Comparison of ENCODE assay signal across 11 cellular contexts in the genomic region with DNA sequence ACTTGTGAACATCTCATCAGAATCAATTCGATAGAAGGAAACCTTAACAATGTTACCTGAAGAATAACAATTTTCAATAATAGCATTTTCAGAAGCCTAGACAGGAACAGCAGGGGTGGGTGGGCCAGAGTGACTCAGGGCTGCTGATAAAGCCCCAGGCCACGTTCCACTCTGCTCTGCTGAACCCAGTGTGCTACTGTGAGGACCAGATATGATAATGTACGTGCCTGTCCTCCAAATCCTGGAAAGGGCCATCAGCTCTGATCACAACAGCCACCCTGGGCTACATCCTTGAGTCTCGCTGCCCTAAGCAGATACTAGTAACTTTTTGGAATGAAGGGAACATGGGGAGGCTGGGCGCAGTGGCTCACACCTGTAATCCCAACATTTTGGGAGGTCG.
DNase-seq lines count a peak whose midpoint lies in the region; ATAC-seq and TF ChIP-seq lines count a peak whose summit lies in the region.
"Had no signal": no experiment of that assay in that cellular context is flagged by ENCODE, and none has a peak within 500 bp of the region (broad histone marks: within the 10 kb centered on the region; RNA-seq: fewer than 3 reads in every experiment).

No MANE protein-coding gene starts in this region.

- in situ Hi-C loops in IMR-90 (cut with MboI; ENCODE audit: low sequenced_read_pairs): no loop called here

- peaks cover 8% of the 10 kb centered on the region for H3K36me3 ChIP-seq in IMR-90 (ENCODE audit: control insufficient read depth, insufficient read depth, low read length)
- H3K36me3 ChIP-seq in gastroesophageal sphincter: peaks cover 0 to 23% of the 10 kb centered on the region in 2 donors
- peaks cover 0 to 3% of the 10 kb centered on the region in 2 donors for H3K36me3 ChIP-seq in aorta (ENCODE audit: control insufficient read depth in 1 of 2, insufficient read depth in 2 of 2, low read length in 1 of 2)

- H2BK15ac ChIP-seq in IMR-90 (ENCODE audit: low read depth, low read length): no peak overlapping the region; the same call in 2 of the 3 replicates

- H4K91ac ChIP-seq in IMR-90 (ENCODE audit: insufficient read depth, low read depth, low read length): peak overlapping the region; percentile 23

- H3K4ac ChIP-seq in IMR-90 (ENCODE audit: low read depth, low read length): peak overlapping the region; percentile 43; the same call in 1 of the 2 replicates

- CTCF ChIA-PET in IMR-90 (lab: Yijun Ruan, JAX): no interaction called here
- CTCF ChIA-PET in activated CD8-positive, alpha-beta T cell treated with anti-CD3 and anti-CD28 coated beads for 36 hours (lab: Charles Lee): interaction anchor here (1.1 to 1.7 kb wide), 4 partner anchors 20 to 119 kb away, joined by 3 to 15 read pairs (median 4); partner anchors contain the start of gene RAPGEF1

- POLR2A ChIA-PET in IMR-90 (lab: Charles Lee; ENCODE audit: unreplicated experiment): no interaction called here
- POLR2A ChIA-PET in activated CD8-positive, alpha-beta T cell treated with anti-CD3 and anti-CD28 coated beads for 36 hours (lab: Charles Lee): interaction anchor here (1.0 to 3.0 kb wide), 2 partner anchors 9 to 92 kb away, joined by 4 to 15 read pairs; no protein-coding TSS in a partner anchor

- TF ChIP-seq POLR2A in IMR-90 (IDR thresholded peaks at IDR 0.05; ENCODE audit: low read depth, low read length) (no peak), gastroesophageal sphincter (IDR thresholded peaks at IDR 0.05) (no peak)

- H2AK5ac ChIP-seq in IMR-90 (ENCODE audit: low read depth, low read length): peak overlapping the region; percentile 79

- no CpG with 5 or more reads among the region's 6 CpGs for WGBS in IMR-90 (ENCODE audit: extremely low coverage in 2 of 2, insufficient read length in 1 of 2), 2 experiments
- WGBS in gastroesophageal sphincter (ENCODE audit: low coverage in 1 of 2), 2 donors: 71 to 89% methylated on average over 2 to 5 of the region's 6 CpGs
- WGBS in aorta, 2 donors: 87% methylated on average over 6 of the region's 6 CpGs

- H4K20me1 ChIP-seq in IMR-90 (ENCODE audit: insufficient read depth, low read length): no peaks in the 10 kb centered on the region

- no peak overlapping the region for H3K18ac ChIP-seq in IMR-90 (ENCODE audit: low read depth, low read length)

- no peaks in the 10 kb centered on the region for H3K9me3 Mint-ChIP-seq in activated CD8-positive, alpha-beta T cell treated with anti-CD3 and anti-CD28 coated beads for 36 hours
- no peaks in the 10 kb centered on the region for H3K9me3 Mint-ChIP-seq in stimulated activated effector memory CD8-positive, alpha-beta T cell treated with anti-CD3 and anti-CD28 coated beads, Interleukin-12 subunit alpha, Interleukin-12 subunit beta, amount 100 ng/mL, for 72 hours

- peak overlapping the region; percentile 88 for H3K27ac Mint-ChIP-seq in activated CD8-positive, alpha-beta T cell treated with anti-CD3 and anti-CD28 coated beads for 36 hours
- peak overlapping the region; percentile 80 for H3K27ac Mint-ChIP-seq in stimulated activated effector memory CD8-positive, alpha-beta T cell treated with anti-CD3 and anti-CD28 coated beads, Interleukin-12 subunit alpha, Interleukin-12 subunit beta, amount 100 ng/mL, for 72 hours

- H3K9me3 ChIP-seq in IMR-90 (ENCODE audit: control insufficient read depth, insufficient read depth, low read length) (no peaks in the 10 kb centered on the region), gastroesophageal sphincter (no peaks in the 10 kb centered on the region), aorta (ENCODE audit: control insufficient read depth, low read length) (no peaks in the 10 kb centered on the region)

- no peaks in the 10 kb centered on the region for H3K27me3 Mint-ChIP-seq in activated CD8-positive, alpha-beta T cell treated with anti-CD3 and anti-CD28 coated beads for 36 hours

- H3K4me3 Mint-ChIP-seq in activated CD8-positive, alpha-beta T cell treated with anti-CD3 and anti-CD28 coated beads for 36 hours: no peak overlapping the region
- no peak overlapping the region for H3K4me3 Mint-ChIP-seq in stimulated activated effector memory CD8-positive, alpha-beta T cell treated with anti-CD3 and anti-CD28 coated beads, Interleukin-12 subunit alpha, Interleukin-12 subunit beta, amount 100 ng/mL, for 72 hours

- no peak for ATAC-seq in IMR-90 (ENCODE audit: low read depth)
- no peak for ATAC-seq in activated CD8-positive, alpha-beta T cell treated with anti-CD3 and anti-CD28 coated beads for 36 hours
- ATAC-seq in gastroesophageal sphincter: no peak
- no peak for ATAC-seq in stimulated activated effector memory CD8-positive, alpha-beta T cell treated with anti-CD3 and anti-CD28 coated beads, Interleukin-12 subunit alpha, Interleukin-12 subunit beta, amount 100 ng/mL, for 72 hours
- no peak for ATAC-seq in aorta (ENCODE audit: low FRiP score)

- no peaks in the 10 kb centered on the region for H3K27me3 ChIP-seq in IMR-90 (ENCODE audit: control insufficient read depth, insufficient read depth, low read length)
- no peaks in the 10 kb centered on the region for H3K27me3 ChIP-seq in gastroesophageal sphincter
- no peaks in the 10 kb centered on the region for H3K27me3 ChIP-seq in aorta (ENCODE audit: control insufficient read depth in 1 of 2, insufficient read depth in 2 of 2, low read length in 1 of 2)

- TF ChIP-seq CTCF in IMR-90 (conservative IDR thresholded peaks at IDR 0.05; ENCODE audit: low read depth, low read length) (no peak), gastroesophageal sphincter (IDR thresholded peaks at IDR 0.05) (no peak)
- TF ChIP-seq CTCF in activated CD8-positive, alpha-beta T cell treated with anti-CD3 and anti-CD28 coated beads for 36 hours (IDR thresholded peaks at IDR 0.05): no peak

- H3K4me2 ChIP-seq in IMR-90 (ENCODE audit: low read depth, low read length): no peak overlapping the region

- H3K79me1 ChIP-seq in IMR-90 (ENCODE audit: low read depth in 1 of 2, low read length in 2 of 2): peaks cover 5 to 26% of the 10 kb centered on the region in 2 experiments; a peak in 2 of 4 replicates

- TF ChIP-seq RAD21 in IMR-90 (IDR thresholded peaks at IDR 0.05; ENCODE audit: low read length): no peak

- no peak overlapping the region for H2AK9ac ChIP-seq in IMR-90 (replicated peaks; ENCODE audit: low read depth, low read length, poor library complexity)

- intact Hi-C loops in IMR-90 (cut with micrococcal nuclease): no loop called here
- intact Hi-C loops in activated CD8-positive, alpha-beta T cell treated with anti-CD3 and anti-CD28 coated beads for 36 hours (cut with micrococcal nuclease): no loop called here
- intact Hi-C loops in aorta (cut with DNase I): no loop called here

- DNase-seq in IMR-90: no peak
- DNase-seq in activated CD8-positive, alpha-beta T cell treated with anti-CD3 and anti-CD28 coated beads for 36 hours: no peak
- no peak for DNase-seq in stimulated activated effector memory CD8-positive, alpha-beta T cell treated with anti-CD3 and anti-CD28 coated beads, Interleukin-12 subunit alpha, Interleukin-12 subunit beta, amount 100 ng/mL, for 72 hours (ENCODE audit: low spot score in 2 of 2)
- DNase-seq in T1000 (lab: John Stamatoyannopoulos, UW): no peak
- no peak for DNase-seq in aorta
- no peak for DNase-seq in GM19238 (ENCODE audit: insufficient read length, low spot score)
- DNase-seq: activated CD4-positive, alpha-beta T cell treated with anti-CD3 and anti-CD28 coated beads, Interleukin-2, amount 50 U/mL, for 1 hour; DND-41; foreskin melanocyte; NCI-H1694 treated with DMSO at 0.1 percent for 48 hours had no signal

- H3K14ac ChIP-seq in IMR-90 (replicated peaks; ENCODE audit: low read depth, low read length): no peak overlapping the region

- peak overlapping the region; percentile 27 for H2BK5ac ChIP-seq in IMR-90 (ENCODE audit: low read depth, low read length, poor library complexity, severe bottlenecking)

- H4K8ac ChIP-seq in IMR-90 (ENCODE audit: low read depth in 2 of 2, low read length in 2 of 2): no peak overlapping the region

- peaks cover 27% of the 10 kb centered on the region for H3K4me1 Mint-ChIP-seq in activated CD8-positive, alpha-beta T cell treated with anti-CD3 and anti-CD28 coated beads for 36 hours (ENCODE audit: low read depth)
- H3K4me1 Mint-ChIP-seq in stimulated activated effector memory CD8-positive, alpha-beta T cell treated with anti-CD3 and anti-CD28 coated beads, Interleukin-12 subunit alpha, Interleukin-12 subunit beta, amount 100 ng/mL, for 72 hours: peaks cover 64% of the 10 kb centered on the region

- H3K4me3 ChIP-seq in IMR-90 (ENCODE audit: insufficient read depth, low read depth, low read length): no peak overlapping the region
- H3K4me3 ChIP-seq in gastroesophageal sphincter: no peak overlapping the region
- H3K4me3 ChIP-seq in aorta (ENCODE audit: low read length in 2 of 2): no peak overlapping the region

- peaks cover 17% of the 10 kb centered on the region for H3K9me1 ChIP-seq in IMR-90 (ENCODE audit: insufficient read depth, low read length)

- no peak overlapping the region for H3K27ac ChIP-seq in IMR-90 (ENCODE audit: insufficient read depth, low read length)
- H3K27ac ChIP-seq in gastroesophageal sphincter: peak overlapping the region in 3 of 4 donors; percentile 78 to 82 (median 79)
- H3K27ac ChIP-seq in aorta (ENCODE audit: low read depth in 1 of 2, low read length in 2 of 2): no peak overlapping the region

- dilution Hi-C loops in IMR-90 (cut with HindIII; ENCODE audit: low sequenced_read_pairs, unreplicated experiment): no loop called here

- H3K4me1 ChIP-seq in IMR-90 (ENCODE audit: control insufficient read depth, insufficient read depth, low read length) (peaks cover 9% of the 10 kb centered on the region), gastroesophageal sphincter (peaks cover 0 to 28% (median 8%) of the 10 kb centered on the region in 3 donors), aorta (ENCODE audit: control insufficient read depth in 1 of 2, insufficient read depth in 2 of 2, low read length in 2 of 2) (peaks cover 0 to 4% of the 10 kb centered on the region in 2 donors)

- H3K36me3 Mint-ChIP-seq in activated CD8-positive, alpha-beta T cell treated with anti-CD3 and anti-CD28 coated beads for 36 hours (ENCODE audit: low read depth): peaks cover 42% of the 10 kb centered on the region
- peaks cover 100% of the 10 kb centered on the region for H3K36me3 Mint-ChIP-seq in stimulated activated effector memory CD8-positive, alpha-beta T cell treated with anti-CD3 and anti-CD28 coated beads, Interleukin-12 subunit alpha, Interleukin-12 subunit beta, amount 100 ng/mL, for 72 hours

- H2BK120ac ChIP-seq in IMR-90 (ENCODE audit: low read depth, low read length): no peak overlapping the region

- no TSS peak for BruUV-seq in IMR-90 (replicated peaks; lab: Mats Ljungman, UMichigan)

- no peak for TF ChIP-seq EP300 in gastroesophageal sphincter (IDR thresholded peaks at IDR 0.05)

- no peak overlapping the region for H4K5ac ChIP-seq in IMR-90 (ENCODE audit: low read depth, low read length)

- H3K9ac ChIP-seq in IMR-90 (ENCODE audit: low read depth, low read length): no peak overlapping the region

- no peak overlapping the region for H2AFZ ChIP-seq in IMR-90 (replicated peaks; ENCODE audit: low read length, poor library complexity)

- peak overlapping the region; percentile 49; the same call in 1 of the 2 replicates for H2BK20ac ChIP-seq in IMR-90 (ENCODE audit: low read depth, low read length)

- H3K23ac ChIP-seq in IMR-90 (ENCODE audit: low read depth, low read length): no peak overlapping the region; the same call in 1 of the 2 replicates

- no peak overlapping the region for H3K56ac ChIP-seq in IMR-90 (ENCODE audit: extremely low read depth, insufficient read depth, low read length)

Comparison
In these comparisons a context has a peak if more than half of its experiments do, and no peak if none do; other contexts are left out.
1. H3K27ac ChIP-seq: peak in gastroesophageal sphincter (3 of 4); none in IMR-90 (single experiment) and aorta (0 of 2).